Comparison of ENCODE assay signal across 27 cellular contexts in genomic region chr3:170966495-170966894, GRCh38. TPM values are rescaled to one million over a fixed set of nuclear protein-coding genes. Genes with fewer than 3 reads are reported as not detected.
A peak's percentile ranks its signal among the peaks of the same experiment; 100 is the strongest.
DNase-seq lines count a peak whose midpoint lies in the region; ATAC-seq, FAIRE-seq and TF ChIP-seq lines count a peak whose summit lies in the region.
"Had no signal": no experiment of that assay in that cellular context is flagged by ENCODE, and none has a peak within 500 bp of the region (broad histone marks: within the 10 kb centered on the region; RNA-seq: fewer than 3 reads in every experiment).

No MANE protein-coding gene starts in this region.

- no peaks in the 10 kb centered on the region for H4K20me1 ChIP-seq in HepG2 (ENCODE audit: insufficient read depth, low read length)
- H4K20me1 ChIP-seq in osteoblast (ENCODE audit: insufficient read depth, low read length), result no peaks in the 10 kb centered on the region
- H4K20me1 ChIP-seq: BLaER1 treated with 17β-estradiol and CSF1 and Interleukin-3, amounts not matched to agents 10 nM and 100 nM had no signal

- 49% methylated on average over 1 of the region's 1 CpG for WGBS in right cardiac atrium
- WGBS in HepG2 (ENCODE audit: low lambda C conversion rate), result 97% methylated on average over 1 of the region's 1 CpG
- WGBS in tibial nerve, 2 donors, result 67 to 79% methylated on average over 1 of the region's 1 CpG
- 33 to 75% methylated on average over 1 of the region's 1 CpG for WGBS in gastroesophageal sphincter (ENCODE audit: low coverage in 1 of 2), 2 donors

- FAIRE-seq in HepG2 (lab: Jason Lieb, UNC), result no peak
- FAIRE-seq: A549, D721Med, GM12878, GM19239, H54 had no signal

- H3K4me2 ChIP-seq in HepG2 (ENCODE audit: low read depth, low read length) (no peak overlapping the region), osteoblast (ENCODE audit: insufficient read depth, low read length) (no peak overlapping the region)
- H3K4me2 ChIP-seq: A549; BLaER1 treated with 17β-estradiol and CSF1 and Interleukin-3, amounts not matched to agents 10 nM and 100 nM had no signal

- intact Hi-C loops in Right ventricle myocardium superior (cut with DNase I) (no loop called here), right cardiac atrium (cut with DNase I) (loop anchor here in 1 of 4 donors (10.0 kb wide), 1 partner anchor 68 kb away; no protein-coding TSS in a partner anchor), HepG2 (cut with micrococcal nuclease; ENCODE audit: unreplicated experiment) (no loop called here)

- 0 out of 4 replicates have a peak, but pooled peaks of 1 of the 2 experiments have one; percentile 19 for TF ChIP-seq EP300 in HepG2 (IDR thresholded peaks at IDR 0.05; ENCODE audit: low read depth in 2 of 2, low read length in 2 of 2)
- no peak for TF ChIP-seq EP300 in HepG2 (CRISPR knock-in tag; IDR thresholded peaks at IDR 0.05; ENCODE audit: borderline replicate concordance)
- TF ChIP-seq EP300 in tibial nerve (IDR thresholded peaks at IDR 0.05), result no peak
- TF ChIP-seq EP300 in gastroesophageal sphincter (IDR thresholded peaks at IDR 0.05), result no peak

- H3K9me3 ChIP-seq in right cardiac atrium (ENCODE audit: control insufficient read depth, low read length) (no peaks in the 10 kb centered on the region), HepG2 (ENCODE audit: low read length) (peaks cover 1% of the 10 kb centered on the region; the same call in 1 of the 2 replicates), osteoblast (ENCODE audit: low read depth, low read length) (no peaks in the 10 kb centered on the region), tibial nerve (peaks cover 0 to 4% (median 0%) of the 10 kb centered on the region in 4 donors), gastroesophageal sphincter (no peaks in the 10 kb centered on the region)
- H3K9me3 ChIP-seq: A549, BE2C, HAP-1 had no signal

- H2AFZ ChIP-seq in HepG2 (ENCODE audit: low read length) (no peak overlapping the region), osteoblast (ENCODE audit: low read length) (no peak overlapping the region)

- no peaks in the 10 kb centered on the region for H3K27me3 ChIP-seq in right cardiac atrium (ENCODE audit: control insufficient read depth, insufficient read depth)
- H3K27me3 ChIP-seq in HepG2 (ENCODE audit: control insufficient read depth in 1 of 2, insufficient read depth in 2 of 2, low read length in 2 of 2), result no peaks in the 10 kb centered on the region
- no peaks in the 10 kb centered on the region for H3K27me3 ChIP-seq in osteoblast (ENCODE audit: insufficient read depth, low read length)
- H3K27me3 ChIP-seq in tibial nerve, result no peaks in the 10 kb centered on the region
- H3K27me3 ChIP-seq in gastroesophageal sphincter, result no peaks in the 10 kb centered on the region
- H3K27me3 ChIP-seq: BE2C; BLaER1 treated with 17β-estradiol and CSF1 and Interleukin-3, amounts not matched to agents 10 nM and 100 nM had no signal

- TF ChIP-seq CTCF in HepG2 (CRISPR knock-in tag; IDR thresholded peaks at IDR 0.05) (no peak), osteoblast (IDR thresholded peaks at IDR 0.05; ENCODE audit: extremely low read depth, low read depth, low read length) (no peak), tibial nerve (IDR thresholded peaks at IDR 0.05) (no peak), gastroesophageal sphincter (IDR thresholded peaks at IDR 0.05) (no peak)

- H3K4me1 ChIP-seq in right cardiac atrium (ENCODE audit: control insufficient read depth, insufficient read depth, low read length), result no peaks in the 10 kb centered on the region
- H3K4me1 ChIP-seq in HepG2 (ENCODE audit: insufficient read depth, low read length), result peaks cover 63% of the 10 kb centered on the region
- H3K4me1 ChIP-seq in osteoblast (ENCODE audit: insufficient read depth, low read length), result peaks cover 8% of the 10 kb centered on the region
- H3K4me1 ChIP-seq in tibial nerve, result no peaks in the 10 kb centered on the region
- H3K4me1 ChIP-seq in gastroesophageal sphincter, result no peaks in the 10 kb centered on the region
- H3K4me1 ChIP-seq: BE2C; BLaER1 treated with 17β-estradiol and CSF1 and Interleukin-3, amounts not matched to agents 10 nM and 100 nM; HAP-1 had no signal

- H3K36me3 ChIP-seq in HepG2 (replicated peaks in 1 of 2; ENCODE audit: control insufficient read depth in 1 of 2, insufficient read depth in 2 of 2, low read length in 2 of 2), result no peaks in the 10 kb centered on the region
- H3K36me3 ChIP-seq in osteoblast (ENCODE audit: insufficient read depth, low read length), result no peaks in the 10 kb centered on the region
- H3K36me3 ChIP-seq in tibial nerve, result no peaks in the 10 kb centered on the region
- no peaks in the 10 kb centered on the region for H3K36me3 ChIP-seq in gastroesophageal sphincter
- H3K36me3 ChIP-seq: BE2C; BLaER1 treated with 17β-estradiol and CSF1 and Interleukin-3, amounts not matched to agents 10 nM and 100 nM; HAP-1 had no signal

- no peak overlapping the region for H3K9ac ChIP-seq in HepG2 (ENCODE audit: insufficient read depth, low read depth, low read length)
- H3K9ac ChIP-seq: BLaER1 treated with 17β-estradiol and CSF1 and Interleukin-3, amounts not matched to agents 10 nM and 100 nM had no signal

- peak; percentile 60 for ATAC-seq in Right ventricle myocardium superior (ENCODE audit: poor library complexity)
- ATAC-seq in right cardiac atrium, result no peak
- no peak for ATAC-seq in HepG2
- ATAC-seq in gastroesophageal sphincter, result no peak
- no peak for ATAC-seq in GM21526 (IDR thresholded peaks at IDR 0.05; ENCODE audit: low FRiP score, unreplicated experiment)
- ATAC-seq: A549, GM12878 had no signal

- TF ChIP-seq POLR2A in HepG2 (IDR thresholded peaks at IDR 0.05; ENCODE audit: insufficient read depth in 1 of 2, low read depth in 2 of 2, low read length in 2 of 2), result no peak
- no peak for TF ChIP-seq POLR2A in tibial nerve (IDR thresholded peaks at IDR 0.05)
- no peak for TF ChIP-seq POLR2A in gastroesophageal sphincter (IDR thresholded peaks at IDR 0.05)

- DNase-seq in Right ventricle myocardium superior, result no peak
- no peak for DNase-seq in right cardiac atrium
- DNase-seq in astrocyte of the hippocampus (ENCODE audit: low read depth, low spot score), result peak; percentile 33
- DNase-seq in HepG2 (ENCODE audit: low spot score), result peak; percentile 29
- peak; percentile 46 for DNase-seq in osteoblast (ENCODE audit: insufficient read length, low spot score, missing footprints)
- no peak for DNase-seq in tibial nerve (ENCODE audit: low spot score in 2 of 2)
- DNase-seq: 8988T; ACHN; AML-193; BE2C; CD4-positive, alpha-beta T cell; CD8-positive, alpha-beta memory T cell; DMS 273 treated with DMSO at 0.1 percent for 48 hours; DMS79; EL; GDM1; GOT3; HFFc6 had no signal

- no peaks in the 10 kb centered on the region for H3K79me2 ChIP-seq in HepG2 (ENCODE audit: insufficient read depth, low read length)
- no peaks in the 10 kb centered on the region for H3K79me2 ChIP-seq in osteoblast (ENCODE audit: insufficient read depth, low read length)

- in situ Hi-C loops in HepG2 (cut with HindIII; ENCODE audit: extremely low pct_ligation_motif_present, low pct_unique_long_range_greater_than_20kb), result no loop called here

- no peak for TF ChIP-seq RAD21 in HepG2 (CRISPR knock-in tag; IDR thresholded peaks at IDR 0.05)

- CTCF ChIA-PET in HepG2 (lab: Yijun Ruan, JAX; ENCODE audit: low intra/inter-chr PET ratio, low total read pairs), result no interaction called here

- POLR2A ChIA-PET in HepG2 (lab: Yijun Ruan, JAX), result interaction anchor here (1.2 to 2.4 kb wide), 4 partner anchors 34 to 79 kb away, joined by 4 to 9 read pairs (median 4); partner anchors contain the start of gene SLC2A2

- no TSS peak for BruUV-seq in HepG2 (replicated peaks; lab: Mats Ljungman, UMichigan)

- H3K27ac ChIP-seq in right cardiac atrium (ENCODE audit: low read length), result no peak overlapping the region
- peak overlapping the region; percentile 42 for H3K27ac ChIP-seq in HepG2 (ENCODE audit: extremely low read length, insufficient read depth, low read length)
- no peak overlapping the region for H3K27ac ChIP-seq in osteoblast (ENCODE audit: low read depth, low read length)
- H3K27ac ChIP-seq in tibial nerve, result no peak overlapping the region
- H3K27ac ChIP-seq in gastroesophageal sphincter, result no peak overlapping the region
- H3K27ac ChIP-seq: A549; BLaER1 treated with 17β-estradiol and CSF1 and Interleukin-3, amounts not matched to agents 10 nM and 100 nM had no signal

- no peak overlapping the region for H3K4me3 ChIP-seq in right cardiac atrium (ENCODE audit: low read length)
- H3K4me3 ChIP-seq in HepG2 (replicated peaks in 1 of 3; ENCODE audit: insufficient read depth in 1 of 3, low read depth in 2 of 3, low read length in 3 of 3), result no peak overlapping the region
- H3K4me3 ChIP-seq in osteoblast (ENCODE audit: insufficient read depth, low read length), result no peak overlapping the region
- H3K4me3 ChIP-seq in tibial nerve, result no peak overlapping the region
- no peak overlapping the region for H3K4me3 ChIP-seq in gastroesophageal sphincter
- H3K4me3 ChIP-seq: A549; BLaER1 treated with 17β-estradiol and CSF1 and Interleukin-3, amounts not matched to agents 10 nM and 100 nM; GM12878; HAP-1 had no signal

RNA-seq across cellular contexts. Expression of gene EIF5A2, which starts 58.1 kb away (rescaled TPM):
- 7.2 TPM for total RNA-seq in Right ventricle myocardium superior
- total RNA-seq in right cardiac atrium, result 10 to 100 TPM in 3 of 4 donors, 1 to 10 TPM in 1; 9.8 to 14.0 (median 11.4) TPM
- polyA plus RNA-seq in right cardiac atrium, result 2.6 TPM
- total RNA-seq in HepG2 (2016; rRNA removed; fragmentation: Illumina TruSeq; extraction: Trizol), result 9.4 and 17.1 TPM in 2 replicates
- total RNA-seq in HepG2 (2016; cell fraction: cytosol; rRNA removed; fragmentation: Illumina TruSeq; extraction: Trizol; ENCODE audit: low read depth), result 4.8 and 6.7 TPM in 2 replicates
- 10.2 and 16.1 TPM in 2 replicates for total RNA-seq in HepG2 (2016; cell fraction: insoluble cytoplasmic fraction; rRNA removed; fragmentation: Illumina TruSeq; extraction: Trizol)
- 10.1 and 11.5 TPM in 2 replicates for total RNA-seq in HepG2 (2016; cell fraction: membrane; rRNA removed; fragmentation: Illumina TruSeq; extraction: Trizol)
- 1.7 and 4.2 TPM in 2 replicates for total RNA-seq in HepG2 (2016; cell fraction: nucleus; rRNA removed; fragmentation: Illumina TruSeq; extraction: Trizol)
- 3.5 and 4.7 TPM in 2 replicates for polyA plus RNA-seq in HepG2 (2011; rRNA removed)
- 2.7 and 2.9 TPM in 2 replicates for polyA plus RNA-seq in HepG2 (2011; cell fraction: cytosol; rRNA removed)
- polyA plus RNA-seq in HepG2 (2011; cell fraction: nucleus; rRNA removed), result 0.97 and 1.3 TPM in 2 replicates
- polyA plus RNA-seq in HepG2 (2012), result 3.9 and 4.9 TPM in 2 replicates
- polyA plus RNA-seq in HepG2 (2016; cell fraction: cytosol; fragmentation: Illumina TruSeq; extraction: Trizol; ENCODE audit: low read depth), result 6.6 and 7.3 TPM in 2 replicates
- 11.9 and 12.3 TPM in 2 replicates for polyA plus RNA-seq in HepG2 (2016; cell fraction: insoluble cytoplasmic fraction; fragmentation: Illumina TruSeq; extraction: Trizol; ENCODE audit: low read depth)
- polyA plus RNA-seq in HepG2 (2016; cell fraction: membrane; fragmentation: Illumina TruSeq; extraction: Trizol; ENCODE audit: low read depth), result 6.7 and 7.0 TPM in 2 replicates
- 7.2 and 8.5 TPM in 2 replicates for polyA plus RNA-seq in HepG2 (2016; cell fraction: nucleus; fragmentation: Illumina TruSeq; extraction: Trizol; ENCODE audit: insufficient read depth, low read depth)
- 4.2 and 9.9 TPM in 2 replicates for polyA minus RNA-seq in HepG2 (2011; rRNA and poly(A)+ RNA removed; ENCODE audit: low replicate concordance)
- polyA minus RNA-seq in HepG2 (2011; cell fraction: cytosol; rRNA and poly(A)+ RNA removed), result 1.7 and 2.8 TPM in 2 replicates
- 3.9 and 4.7 TPM in 2 replicates for polyA minus RNA-seq in HepG2 (2011; cell fraction: nucleus; rRNA and poly(A)+ RNA removed)
- 12.3 and 13.3 TPM in 2 replicates for total RNA-seq in osteoblast
- total RNA-seq in tibial nerve, result 10 to 100 TPM in 1 of 4 donors, 1 to 10 TPM in 3; 3.6 to 12.6 (median 6.5) TPM
- 10 to 100 TPM in 3 of 4 donors, 1 to 10 TPM in 1; 9.6 to 15.1 (median 11.2) TPM for total RNA-seq in gastroesophageal sphincter

Comparison
In these comparisons a context has a peak if more than half of its experiments do, and no peak if none do; other contexts are left out.
1. DNase-seq: peak in astrocyte of the hippocampus (single experiment), HepG2 (single experiment) and osteoblast (single experiment); none in Right ventricle myocardium superior (single experiment), right cardiac atrium (0 of 3) and tibial nerve (0 of 2).